Comparison of ENCODE assay signal across 24 cellular contexts in the genomic region with DNA sequence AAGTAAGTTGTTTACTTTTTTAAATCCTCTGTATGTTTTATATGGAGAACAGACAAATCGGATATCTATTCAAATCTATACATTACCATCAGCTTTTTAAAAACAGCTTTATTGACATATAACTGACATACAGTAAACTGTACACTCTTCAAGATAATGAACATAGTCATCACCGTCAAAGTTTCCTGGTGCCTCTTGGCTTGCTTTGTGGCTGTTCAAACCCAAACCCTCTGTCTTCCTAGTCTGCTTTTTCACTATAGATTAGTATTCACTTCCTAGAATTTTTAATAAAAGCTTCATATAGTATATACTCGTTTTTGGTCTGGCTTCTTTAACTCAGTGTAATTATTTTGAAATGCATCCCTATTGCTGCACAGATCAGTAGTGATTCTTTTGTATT. TPM values are rescaled to one million over a fixed set of nuclear protein-coding genes. Genes with fewer than 3 reads are reported as not detected.
DNase-seq lines count a peak whose midpoint lies in the region; ATAC-seq and TF ChIP-seq lines count a peak whose summit lies in the region.
"Had no signal": no experiment of that assay in that cellular context is flagged by ENCODE, and none has a peak within 500 bp of the region (broad histone marks: within the 10 kb centered on the region; RNA-seq: fewer than 3 reads in every experiment).

No MANE protein-coding gene starts in this region.

- H3K4me3 Mint-ChIP-seq in chondrocyte (ENCODE audit: unreplicated experiment): no peak overlapping the region
- H3K4me3 Mint-ChIP-seq: CD14-positive monocyte had no signal

- no peaks in the 10 kb centered on the region for H3K27me3 Mint-ChIP-seq in chondrocyte (ENCODE audit: low read depth)

- no peaks in the 10 kb centered on the region for H3K4me1 ChIP-seq in psoas muscle

- DNase-seq in left ventricle myocardium superior: no peak
- DNase-seq in left cardiac atrium: no peak
- peak; percentile 6 for DNase-seq in medulla oblongata (ENCODE audit: extremely low spot score)
- DNase-seq in psoas muscle: no peak
- DNase-seq in islet precursor cell: no peak
- DNase-seq in NCI-H82 (lab: John Stamatoyannopoulos, UW): no peak
- no peak for DNase-seq in inferior parietal cortex (ENCODE audit: extremely low spot score)
- no peak for DNase-seq in chondrocyte (ENCODE audit: low spot score)
- DNase-seq: 8988T, DMS79, IMR-90, Kasumi-1, MM.1S, NCI-H1092, NCI-H146, NCI-H2029 treated with DMSO at 0.1 percent for 48 hours, NCI-H2171 treated with DMSO at 0.1 percent for 48 hours, NCI-H446, NCI-H526 treated with DMSO at 0.1 percent for 48 hours had no signal

- ATAC-seq in left ventricle myocardium superior: peak; percentile 6
- ATAC-seq in left cardiac atrium: no peak
- peak in 3 of 4 donors; percentile 4 to 13 (median 4) for ATAC-seq in psoas muscle
- ATAC-seq: Panc1 had no signal

- H3K27ac ChIP-seq in psoas muscle: no peak overlapping the region
- H3K27ac ChIP-seq: HL-60 had no signal

- no peaks in the 10 kb centered on the region for H3K4me1 Mint-ChIP-seq in chondrocyte (ENCODE audit: low read depth)
- H3K4me1 Mint-ChIP-seq: CD14-positive monocyte had no signal

- WGBS in psoas muscle, 3 donors: 33 to 43% (median 34%) methylated on average over 3 of the region's 3 CpGs

- no peak overlapping the region for H3K4me3 ChIP-seq in psoas muscle

- H3K9me3 Mint-ChIP-seq in chondrocyte (ENCODE audit: low read depth): no peaks in the 10 kb centered on the region
- H3K9me3 Mint-ChIP-seq: CD14-positive monocyte had no signal

- intact Hi-C loops in left ventricle myocardium superior (cut with micrococcal nuclease) (no loop called here), left cardiac atrium (cut with DNase I) (no loop called here), psoas muscle (cut with DNase I) (no loop called here)

- no peak for TF ChIP-seq CTCF in psoas muscle (IDR thresholded peaks at IDR 0.05)
- TF ChIP-seq CTCF in chondrocyte (IDR thresholded peaks at IDR 0.05): no peak

- H3K36me3 ChIP-seq in psoas muscle (ENCODE audit: insufficient read depth in 1 of 2, low read depth in 1 of 2): no peaks in the 10 kb centered on the region

- no peak overlapping the region for H3K27ac Mint-ChIP-seq in chondrocyte (ENCODE audit: unreplicated experiment)
- H3K27ac Mint-ChIP-seq: CD14-positive monocyte had no signal

- no peaks in the 10 kb centered on the region for H3K36me3 Mint-ChIP-seq in chondrocyte (ENCODE audit: low read depth)
- H3K36me3 Mint-ChIP-seq: CD14-positive monocyte had no signal

- H3K9me3 ChIP-seq in psoas muscle: no peaks in the 10 kb centered on the region

- H3K27me3 ChIP-seq in psoas muscle (ENCODE audit: insufficient read depth in 3 of 3, low read length in 2 of 3): no peaks in the 10 kb centered on the region

RNA-seq across cellular contexts. Expression of gene TPTE, which starts 56.4 kb away (rescaled TPM):
- total RNA-seq in left ventricle myocardium superior (not detected), left cardiac atrium (not detected), psoas muscle (not detected), chondrocyte (not detected in 3 replicates)
- not detected for polyA plus RNA-seq in psoas muscle
- total RNA-seq: IMR-90, Right ventricle myocardium superior had no signal
- polyA plus RNA-seq: AG04450, CD14-positive monocyte, IMR-90 had no signal

Comparison
In these comparisons a context has a peak if more than half of its experiments do, and no peak if none do; other contexts are left out.
1. ATAC-seq: peak in left ventricle myocardium superior (single experiment) and psoas muscle (3 of 4); none in left cardiac atrium (0 of 2).